ENCODE assay signal across 9 cellular contexts in genomic region chr1:25821630-25822091, GRCh38. TPM values are rescaled to one million over a fixed set of nuclear protein-coding genes. Genes with fewer than 3 reads are reported as not detected.
DNase-seq lines count a peak whose midpoint lies in the region; ATAC-seq and TF ChIP-seq lines count a peak whose summit lies in the region.
"Had no signal": no experiment of that assay in that cellular context is flagged by ENCODE, and none has a peak within 500 bp of the region (broad histone marks: within the 10 kb centered on the region; RNA-seq: fewer than 3 reads in every experiment).

No MANE protein-coding gene starts in this region.

- H3K4me1 ChIP-seq in CD4-positive, CD25-positive, alpha-beta regulatory T cell (ENCODE audit: control insufficient read depth, insufficient read depth, low read length, poor library complexity, severe bottlenecking), result peaks cover 23% of the 10 kb centered on the region
- peaks cover 11% of the 10 kb centered on the region for H3K4me1 ChIP-seq in MM.1S (ENCODE audit: low read length)
- H3K4me1 ChIP-seq in naive thymus-derived CD4-positive, alpha-beta T cell (ENCODE audit: control insufficient read depth in 2 of 2, insufficient read depth in 2 of 2, low read length in 2 of 2), result peaks cover 19 to 28% of the 10 kb centered on the region in 2 donors
- H3K4me1 ChIP-seq in vagina, result peaks cover 41% of the 10 kb centered on the region

- H3K9me3 Mint-ChIP-seq in CD4-positive, CD25-positive, alpha-beta regulatory T cell, result no peaks in the 10 kb centered on the region
- no peaks in the 10 kb centered on the region for H3K9me3 Mint-ChIP-seq in chondrocyte (ENCODE audit: low read depth)
- H3K9me3 Mint-ChIP-seq in naive thymus-derived CD4-positive, alpha-beta T cell, result peaks cover 0 to 12% (median 0%) of the 10 kb centered on the region in 11 donors

- peak overlapping the region; percentile 86 for H3K27ac ChIP-seq in CD4-positive, CD25-positive, alpha-beta regulatory T cell (ENCODE audit: insufficient read depth, low read length, poor library complexity, severe bottlenecking)
- H3K27ac ChIP-seq in MM.1S (ENCODE audit: low read length), result no peak overlapping the region
- peak overlapping the region; percentile 91 for H3K27ac ChIP-seq in naive thymus-derived CD4-positive, alpha-beta T cell (ENCODE audit: low read depth, low read length)
- no peak overlapping the region for H3K27ac ChIP-seq in vagina

- intact Hi-C loops in naive thymus-derived CD4-positive, alpha-beta T cell (cut with micrococcal nuclease), result loop anchor here in 1 of 2 donors (2.0 kb wide), 3 partner anchors 47 to 575 kb away; partner anchors contain the start of gene RSRP1
- intact Hi-C loops in vagina (cut with DNase I), result no loop called here

- H3K79me2 ChIP-seq in MM.1S (ENCODE audit: low read length), result peaks cover 19% of the 10 kb centered on the region

- peak overlapping the region; percentile 96 to 98 (median 96) for H3K27ac Mint-ChIP-seq in CD4-positive, CD25-positive, alpha-beta regulatory T cell
- H3K27ac Mint-ChIP-seq in chondrocyte (ENCODE audit: unreplicated experiment), result peak overlapping the region; percentile 93
- H3K27ac Mint-ChIP-seq in naive thymus-derived CD4-positive, alpha-beta T cell, result peak overlapping the region; percentile 92 to 98 (median 94)

- POLR2A ChIA-PET in naive thymus-derived CD4-positive, alpha-beta T cell (lab: Charles Lee), result interaction anchor here (0.6 to 3.8 kb wide), 4 partner anchors 10 to 102 kb away, joined by 3 to 32 read pairs (median 4); no protein-coding TSS in a partner anchor

- no peak for DNase-seq in CD4-positive, CD25-positive, alpha-beta regulatory T cell
- DNase-seq in MM.1S (no peak), chondrocyte (ENCODE audit: low spot score) (no peak), Kasumi-1 (lab: John Stamatoyannopoulos, UW) (no peak), NCI-H187 treated with DMSO at 0.1 percent for 48 hours (lab: John Stamatoyannopoulos, UW) (no peak), vagina (ENCODE audit: extremely low spot score in 2 of 2) (no peak), pons (ENCODE audit: low spot score) (no peak)
- no peak for DNase-seq in naive thymus-derived CD4-positive, alpha-beta T cell

- H3K36me3 ChIP-seq in CD4-positive, CD25-positive, alpha-beta regulatory T cell (ENCODE audit: control insufficient read depth, insufficient read depth, low read length), result peaks cover 7% of the 10 kb centered on the region
- H3K36me3 ChIP-seq in MM.1S (replicated peaks; ENCODE audit: insufficient read depth, low read length) (no peaks in the 10 kb centered on the region), vagina (peaks cover 0 to 11% of the 10 kb centered on the region in 2 donors)
- peaks cover 0 to 13% (median 7%) of the 10 kb centered on the region in 3 experiments for H3K36me3 ChIP-seq in naive thymus-derived CD4-positive, alpha-beta T cell (ENCODE audit: control insufficient read depth in 2 of 3, insufficient read depth in 3 of 3, low read length in 3 of 3)

- H3K9me3 ChIP-seq in CD4-positive, CD25-positive, alpha-beta regulatory T cell (ENCODE audit: control insufficient read depth in 2 of 2, low read length in 2 of 2), result no peaks in the 10 kb centered on the region
- H3K9me3 ChIP-seq in MM.1S (replicated peaks; ENCODE audit: insufficient read depth, low read length) (no peaks in the 10 kb centered on the region), vagina (no peaks in the 10 kb centered on the region)
- no peaks in the 10 kb centered on the region for H3K9me3 ChIP-seq in naive thymus-derived CD4-positive, alpha-beta T cell (ENCODE audit: control insufficient read depth in 2 of 3, low read length in 3 of 3)

- peak overlapping the region; percentile 72 for H3K4me3 ChIP-seq in CD4-positive, CD25-positive, alpha-beta regulatory T cell (ENCODE audit: low read depth, low read length)
- H3K4me3 ChIP-seq in MM.1S (ENCODE audit: low read length) (peak overlapping the region; percentile 69; the same call in 1 of the 2 replicates), vagina (peak overlapping the region in 1 of 2 donors; percentile 77)
- peak overlapping the region; percentile 97 for H3K4me3 ChIP-seq in naive thymus-derived CD4-positive, alpha-beta T cell (ENCODE audit: low read length)

- H3K4me2 ChIP-seq in MM.1S (ENCODE audit: low read depth, low read length), result peak overlapping the region; percentile 91

- ATAC-seq in CD4-positive, CD25-positive, alpha-beta regulatory T cell (ENCODE audit: low read depth in 2 of 2), result no peak
- ATAC-seq in naive thymus-derived CD4-positive, alpha-beta T cell, result no peak
- ATAC-seq: activated CD4-positive, CD25-positive, alpha-beta regulatory T cell treated with anti-CD3 and anti-CD28 coated beads, Interleukin-2, amount 50 U/mL, for 24 hours had no signal

- CTCF ChIA-PET in naive thymus-derived CD4-positive, alpha-beta T cell (lab: Charles Lee), result interaction anchor here (1.0 to 3.8 kb wide), 4 partner anchors 11 to 213 kb away, joined by 3 to 11 read pairs (median 4); partner anchors contain the start of gene PAFAH2

- no peak overlapping the region for H2AFZ ChIP-seq in MM.1S (ENCODE audit: low read length)

- H3K4me1 Mint-ChIP-seq in CD4-positive, CD25-positive, alpha-beta regulatory T cell, result peaks cover 11 to 40% (median 17%) of the 10 kb centered on the region in 4 donors
- peaks cover 35% of the 10 kb centered on the region for H3K4me1 Mint-ChIP-seq in chondrocyte (ENCODE audit: low read depth)
- H3K4me1 Mint-ChIP-seq in naive thymus-derived CD4-positive, alpha-beta T cell, result peaks cover 30 to 57% (median 44%) of the 10 kb centered on the region in 7 donors

- peaks cover 10% of the 10 kb centered on the region for H3K36me3 Mint-ChIP-seq in CD4-positive, CD25-positive, alpha-beta regulatory T cell
- peaks cover 4% of the 10 kb centered on the region for H3K36me3 Mint-ChIP-seq in chondrocyte (ENCODE audit: low read depth)
- H3K36me3 Mint-ChIP-seq in naive thymus-derived CD4-positive, alpha-beta T cell, result peaks cover 0 to 8% (median 4%) of the 10 kb centered on the region in 5 donors

- peaks cover 15% of the 10 kb centered on the region; the same call in 1 of the 2 replicates for H3F3A ChIP-seq in MM.1S (ENCODE audit: insufficient read depth, low read length)

- H3K27me3 ChIP-seq in CD4-positive, CD25-positive, alpha-beta regulatory T cell (ENCODE audit: control insufficient read depth, insufficient read depth, low read length), result no peaks in the 10 kb centered on the region
- no peaks in the 10 kb centered on the region for H3K27me3 ChIP-seq in MM.1S (replicated peaks; ENCODE audit: insufficient read depth, low read length)
- H3K27me3 ChIP-seq in naive thymus-derived CD4-positive, alpha-beta T cell (ENCODE audit: control insufficient read depth in 2 of 2, insufficient read depth in 2 of 2, low read length in 2 of 2), result no peaks in the 10 kb centered on the region
- no peaks in the 10 kb centered on the region for H3K27me3 ChIP-seq in vagina

- TF ChIP-seq CTCF in MM.1S (IDR thresholded peaks at IDR 0.05; ENCODE audit: low read length), result no peak
- no peak for TF ChIP-seq CTCF in chondrocyte (IDR thresholded peaks at IDR 0.05)
- no peak for TF ChIP-seq CTCF in vagina (IDR thresholded peaks at IDR 0.05)

- peak overlapping the region; percentile 83 to 97 (median 90) for H3K4me3 Mint-ChIP-seq in CD4-positive, CD25-positive, alpha-beta regulatory T cell
- H3K4me3 Mint-ChIP-seq in chondrocyte (ENCODE audit: unreplicated experiment), result peak overlapping the region; percentile 98
- peak overlapping the region; percentile 89 to 96 (median 93) for H3K4me3 Mint-ChIP-seq in naive thymus-derived CD4-positive, alpha-beta T cell

- no peaks in the 10 kb centered on the region for H3K27me3 Mint-ChIP-seq in CD4-positive, CD25-positive, alpha-beta regulatory T cell
- no peaks in the 10 kb centered on the region for H3K27me3 Mint-ChIP-seq in chondrocyte (ENCODE audit: low read depth)
- no peaks in the 10 kb centered on the region for H3K27me3 Mint-ChIP-seq in naive thymus-derived CD4-positive, alpha-beta T cell

- H3K9ac ChIP-seq in MM.1S (ENCODE audit: low read length), result peak overlapping the region; percentile 82; the same call in 1 of the 2 replicates

- H4K20me1 ChIP-seq in MM.1S (ENCODE audit: insufficient read depth, low read length), result no peaks in the 10 kb centered on the region

- no peaks in the 10 kb centered on the region for H3K9me2 ChIP-seq in MM.1S (replicated peaks; ENCODE audit: insufficient read depth, low read length)

- no peak for TF ChIP-seq POLR2A in vagina (IDR thresholded peaks at IDR 0.05)

RNA-seq across cellular contexts. Expression of gene MTFR1L, which starts 1.9 kb away (rescaled TPM):
- total RNA-seq in CD4-positive, CD25-positive, alpha-beta regulatory T cell, result 32.9 TPM
- 10 to 100 TPM; 29.7 to 56.1 (median 32.4) TPM for polyA plus RNA-seq in CD4-positive, CD25-positive, alpha-beta regulatory T cell
- total RNA-seq in chondrocyte (51.2 to 67.1 TPM (median 51.2 TPM) in 3 replicates), vagina (55.7 TPM)
- 10 to 100 TPM; 39.6 to 60.2 (median 42.3) TPM for total RNA-seq in naive thymus-derived CD4-positive, alpha-beta T cell
- 10 to 100 TPM; 42.4 to 51.2 TPM for polyA plus RNA-seq in naive thymus-derived CD4-positive, alpha-beta T cell

RNA-seq across cellular contexts. Expression of gene SELENON, which starts 21.7 kb away (rescaled TPM):
- 19.2 TPM for total RNA-seq in CD4-positive, CD25-positive, alpha-beta regulatory T cell
- polyA plus RNA-seq in CD4-positive, CD25-positive, alpha-beta regulatory T cell, result 1 to 10 TPM; 1.2 to 2.7 (median 2.0) TPM
- total RNA-seq in chondrocyte (77.0 to 99.5 TPM (median 95.7 TPM) in 3 replicates), vagina (39.0 TPM)
- 10 to 100 TPM; 11.9 to 27.7 (median 25.8) TPM for total RNA-seq in naive thymus-derived CD4-positive, alpha-beta T cell
- 1 to 10 TPM; 2.6 to 5.6 TPM for polyA plus RNA-seq in naive thymus-derived CD4-positive, alpha-beta T cell

RNA-seq across cellular contexts. Expression of gene AUNIP, which starts 37.6 kb away (rescaled TPM):
- not detected for total RNA-seq in CD4-positive, CD25-positive, alpha-beta regulatory T cell
- polyA plus RNA-seq in CD4-positive, CD25-positive, alpha-beta regulatory T cell, result under 1 TPM in 3 of 4 donors, not detected in 1; 0.15 to 0.26 (median 0.20) TPM
- total RNA-seq in chondrocyte (0.80 to 2.9 TPM (median 1.2 TPM) in 3 replicates), vagina (1.5 TPM)
- 1 to 10 TPM in 1 of 5 experiments, under 1 TPM in 1, not detected in 3; 0.83 to 4.3 TPM for total RNA-seq in naive thymus-derived CD4-positive, alpha-beta T cell
- not detected for polyA plus RNA-seq in naive thymus-derived CD4-positive, alpha-beta T cell

RNA-seq across cellular contexts. Expression of gene PAQR7, which starts 53.8 kb away (rescaled TPM):
- total RNA-seq in CD4-positive, CD25-positive, alpha-beta regulatory T cell, result 1.6 TPM
- under 1 TPM in 2 of 4 donors, not detected in 2; 0.24 to 0.42 TPM for polyA plus RNA-seq in CD4-positive, CD25-positive, alpha-beta regulatory T cell
- total RNA-seq in chondrocyte (13.4 to 15.1 TPM (median 14.5 TPM) in 3 replicates), vagina (7.1 TPM)
- total RNA-seq in naive thymus-derived CD4-positive, alpha-beta T cell, result 1 to 10 TPM; 3.4 to 6.0 (median 4.0) TPM
- polyA plus RNA-seq in naive thymus-derived CD4-positive, alpha-beta T cell, result under 1 TPM; 0.21 to 0.51 TPM

Comparison
In these comparisons a context has a peak if more than half of its experiments do, and no peak if none do; other contexts are left out.
1. H3K27ac ChIP-seq: peak in CD4-positive, CD25-positive, alpha-beta regulatory T cell (single experiment) and naive thymus-derived CD4-positive, alpha-beta T cell (single experiment); none in MM.1S (single experiment) and vagina (single experiment).
2. Peak in every context shown above with its lines, with median percentiles within 50 percentile points of each other: H3K27ac Mint-ChIP-seq and H3K4me3 Mint-ChIP-seq.